Comparison of ENCODE assay signal across 9 cellular contexts in the genomic region with DNA sequence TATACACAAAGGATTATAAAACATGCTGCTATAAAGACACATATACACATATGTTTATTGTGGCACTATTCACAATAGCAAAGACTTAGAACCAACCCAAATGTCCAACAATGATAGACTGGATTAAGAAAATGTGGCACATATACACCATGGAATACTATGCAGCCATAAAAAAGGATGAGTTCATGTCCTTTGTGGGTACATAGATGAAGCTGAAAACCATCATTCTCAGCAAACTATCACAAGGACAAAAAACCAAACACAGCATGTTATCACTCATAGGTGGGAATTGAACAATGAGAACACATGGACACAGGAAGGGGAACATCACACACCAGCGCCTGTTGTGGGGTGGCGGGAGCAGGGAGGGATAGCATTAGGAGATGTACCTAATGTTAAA. TPM values are rescaled to one million over a fixed set of nuclear protein-coding genes. Genes with fewer than 3 reads are reported as not detected.
"Had no signal": no experiment of that assay in that cellular context is flagged by ENCODE, and none has a peak within 500 bp of the region (broad histone marks: within the 10 kb centered on the region; RNA-seq: fewer than 3 reads in every experiment).

No MANE protein-coding gene starts in this region.

RNA-seq across cellular contexts. Expression of gene CYP4A22, which starts 10.2 kb away (rescaled TPM):
- total RNA-seq: stomach, suprapubic skin, temporal lobe, thoracic aorta, thyroid gland, transverse colon, upper lobe of right lung, urinary bladder, vagina had no signal
- polyA plus RNA-seq: stomach, urinary bladder had no signal
